In the genomic region with DNA sequence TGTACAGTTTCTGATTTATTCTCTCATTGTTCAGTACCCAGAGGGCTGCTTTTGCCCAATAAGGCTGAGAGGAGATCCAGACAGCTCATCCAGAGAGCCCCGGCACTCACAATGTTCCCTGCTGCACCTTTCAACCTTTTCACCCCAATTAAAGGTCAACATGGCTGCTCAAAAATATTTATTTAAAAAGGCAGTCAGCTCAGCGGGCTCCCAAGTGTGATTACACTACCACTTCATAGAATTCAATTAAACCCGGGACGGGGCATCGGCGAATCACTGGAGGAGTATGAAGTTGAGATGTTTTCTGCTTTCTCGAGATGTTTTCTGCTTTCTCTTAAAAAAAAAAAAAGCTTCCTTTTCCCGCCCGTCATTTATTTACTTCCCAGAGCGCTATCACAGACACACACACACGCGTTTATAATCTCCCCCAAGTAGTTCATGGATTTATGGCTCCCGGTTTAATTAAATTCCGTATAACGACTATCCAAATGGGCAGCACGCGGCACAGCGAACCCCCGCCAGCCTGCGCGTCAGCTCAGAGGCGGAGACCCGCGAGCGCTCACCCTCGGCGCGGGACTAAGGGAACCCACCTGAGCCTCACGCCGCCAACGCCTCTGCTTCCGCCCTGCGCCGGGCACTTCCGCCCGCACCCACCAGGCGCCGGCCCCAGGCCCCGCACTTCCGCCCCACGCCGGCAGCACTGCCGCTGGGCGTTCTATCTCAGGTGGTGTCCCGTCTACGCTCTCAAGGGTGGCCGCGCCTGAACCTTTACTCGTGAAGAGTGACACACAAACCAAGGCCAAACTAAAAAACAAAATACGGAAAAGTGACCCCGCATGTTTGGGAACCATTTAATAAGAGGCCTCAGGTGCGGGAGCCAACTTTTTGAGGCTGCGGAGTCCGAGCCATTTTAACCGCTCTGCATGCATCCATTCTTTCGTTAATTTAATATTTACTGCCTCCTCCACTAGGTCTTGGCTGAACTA, we compare ENCODE assay signal across 8 cellular contexts. TPM values are rescaled to one million over a fixed set of nuclear protein-coding genes. Genes with fewer than 3 reads are reported as not detected.
DNase-seq lines count a peak whose midpoint lies in the region; ATAC-seq and TF ChIP-seq lines count a peak whose summit lies in the region.

A gene (minus strand): TSS at position 642 of the 986 bp plus-strand sequence. CDS start 14,507 bp downstream, outside the sequence.

- H3K27ac Mint-ChIP-seq in activated naive CD4-positive, alpha-beta T cell treated with anti-CD3 and anti-CD28 coated beads, Interleukin-2, amount 10 ng/mL, durations not matched to agents 7 days and 5 days: peak within 1 kb of the TSS; percentile 35

- H3K4me2 ChIP-seq in skeletal muscle satellite cell (ENCODE audit: low read length): peak within 1 kb of the TSS; percentile 89

- H3K4me3 ChIP-seq in heart left ventricle: peak within 1 kb of the TSS; percentile 28 to 73 (median 64)
- peak within 1 kb of the TSS; percentile 81 for H3K4me3 ChIP-seq in skeletal muscle satellite cell (ENCODE audit: low read length)

- 21 to 59% (median 42%) methylated on average over 47 to 56 of the region's 56 CpGs for WGBS in heart left ventricle, 4 donors

- TF ChIP-seq CTCF in C4-2B (conservative IDR thresholded peaks at IDR 0.05): no peak
- TF ChIP-seq CTCF in heart left ventricle (IDR thresholded peaks at IDR 0.05): peak in 2 of 12 donors; percentile 15 to 54

- no peaks in the 10 kb centered on the region for H3K9me3 Mint-ChIP-seq in activated naive CD4-positive, alpha-beta T cell treated with anti-CD3 and anti-CD28 coated beads, Interleukin-2, amount 10 ng/mL, durations not matched to agents 7 days and 5 days

- H3K27me3 ChIP-seq in heart left ventricle (no peaks in the 10 kb centered on the region), skeletal muscle satellite cell (ENCODE audit: control insufficient read depth, insufficient read depth, low read length) (no peaks in the 10 kb centered on the region)

- H3K4me1 ChIP-seq in heart left ventricle (peaks cover 0 to 39% (median 7%) of the 10 kb centered on the region in 12 donors), skeletal muscle satellite cell (ENCODE audit: control insufficient read depth, insufficient read depth, low read length) (peaks cover 24% of the 10 kb centered on the region)

- peak; percentile 80 for DNase-seq in SK-N-DZ (ENCODE audit: low spot score)
- peak; percentile 81 for DNase-seq in activated naive CD4-positive, alpha-beta T cell treated with anti-CD3 and anti-CD28 coated beads, Interleukin-2, amount 10 ng/mL, durations not matched to agents 7 days and 5 days
- peak; percentile 53 to 86 (median 67) for DNase-seq in heart left ventricle
- DNase-seq in DMS 273 (lab: John Stamatoyannopoulos, UW; ENCODE audit: unreplicated experiment): no peak

- H3K9ac ChIP-seq in skeletal muscle satellite cell (ENCODE audit: low read depth, low read length): peak within 1 kb of the TSS; percentile 81

- intact Hi-C loops in heart left ventricle (cut with DNase I): loop anchor here in 3 of 10 donors (2.0 to 5.0 kb wide), 2 partner anchors 41 to 42 kb away; a partner anchor contains a TSS

- H3K36me3 Mint-ChIP-seq in activated naive CD4-positive, alpha-beta T cell treated with anti-CD3 and anti-CD28 coated beads, Interleukin-2, amount 10 ng/mL, durations not matched to agents 7 days and 5 days: peaks cover 6% of the 10 kb centered on the region

- H3K27me3 Mint-ChIP-seq in activated naive CD4-positive, alpha-beta T cell treated with anti-CD3 and anti-CD28 coated beads, Interleukin-2, amount 10 ng/mL, durations not matched to agents 7 days and 5 days: peaks cover 4% of the 10 kb centered on the region

- CTCF ChIA-PET in activated naive CD4-positive, alpha-beta T cell treated with anti-CD3 and anti-CD28 coated beads, Interleukin-2, amount 10 ng/mL, durations not matched to agents 7 days and 5 days (lab: Charles Lee): no interaction called here

- H3K9me3 ChIP-seq in heart left ventricle (no peaks in the 10 kb centered on the region), skeletal muscle satellite cell (replicated peaks; ENCODE audit: low read length) (no peaks in the 10 kb centered on the region)

- peak within 1 kb of the TSS; percentile 74 for H3K4me3 Mint-ChIP-seq in activated naive CD4-positive, alpha-beta T cell treated with anti-CD3 and anti-CD28 coated beads, Interleukin-2, amount 10 ng/mL, durations not matched to agents 7 days and 5 days

- H3K36me3 ChIP-seq in heart left ventricle (peaks cover 0 to 4% (median 0%) of the 10 kb centered on the region in 9 donors), skeletal muscle satellite cell (ENCODE audit: insufficient read depth, low read length) (no peaks in the 10 kb centered on the region)

- H3K27ac ChIP-seq in C4-2B: peak within 1 kb of the TSS; percentile 69
- H3K27ac ChIP-seq in heart left ventricle: peak within 1 kb of the TSS in 10 of 12 donors; percentile 10 to 69 (median 51)

- TF ChIP-seq POLR2A in heart left ventricle (IDR thresholded peaks at IDR 0.05): peak in 1 of 2 donors; percentile 20

- H3K4me1 Mint-ChIP-seq in activated naive CD4-positive, alpha-beta T cell treated with anti-CD3 and anti-CD28 coated beads, Interleukin-2, amount 10 ng/mL, durations not matched to agents 7 days and 5 days: peaks cover 16% of the 10 kb centered on the region

- ATAC-seq in GM19395 (IDR thresholded peaks at IDR 0.05; ENCODE audit: unreplicated experiment): peak; percentile 98
- peak; percentile 98 for ATAC-seq in HG03460 (IDR thresholded peaks at IDR 0.05; ENCODE audit: unreplicated experiment)
- ATAC-seq in heart left ventricle: peak; percentile 68 to 96 (median 91)

RNA-seq across cellular contexts. Expression of the gene that starts here (rescaled TPM):
- polyA plus RNA-seq in SK-N-DZ (2014; cell fraction: cytosol; rRNA removed): 9.7 and 16.6 TPM in 2 replicates
- 39.3 and 41.1 TPM in 2 replicates for polyA plus RNA-seq in SK-N-DZ (2014; cell fraction: nucleus; rRNA removed)
- 10 to 100 TPM in 4 of 9 donors, 1 to 10 TPM in 5; 1.4 to 14.7 (median 8.4) TPM for total RNA-seq in heart left ventricle
- polyA plus RNA-seq in heart left ventricle: 1 to 10 TPM; 5.0 to 5.3 TPM
- 1.5 and 2.0 TPM in 2 replicates for total RNA-seq in skeletal muscle satellite cell (2012; rRNA removed)
